2 cellular contexts compared by ENCODE assay signal in the genomic region with DNA sequence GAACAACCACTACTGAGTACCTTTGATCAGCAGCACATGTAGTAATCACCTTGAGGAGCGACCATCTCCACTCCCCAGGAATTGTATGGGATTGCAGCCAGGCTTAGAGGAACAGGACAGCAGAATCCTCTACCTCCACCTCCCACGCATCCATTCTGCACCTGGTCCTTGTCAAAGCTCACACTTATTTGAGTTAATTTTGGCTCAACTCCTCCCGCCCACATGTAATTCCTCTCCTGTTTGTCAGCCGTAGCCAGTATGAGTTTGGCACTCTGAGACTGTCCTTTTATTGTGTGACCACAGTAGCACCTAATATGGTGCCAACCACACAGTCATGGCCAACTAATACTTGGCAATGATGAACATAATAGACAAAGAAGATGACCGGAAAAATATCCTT.
TF ChIP-seq lines count a peak whose summit lies in the region.

No MANE protein-coding gene starts in this region.

TF ChIP-seq in K562, 482 proteins besides CTCF, POLR2A, EP300 and RAD21:
- TF ChIP-seq CREB1 (IDR thresholded peaks at IDR 0.05) (no peak), CREB1 (CRISPR knock-in tag; IDR thresholded peaks at IDR 0.05) (no peak), MTA2 (IDR thresholded peaks at IDR 0.05; ENCODE audit: low read depth) (no peak), MEIS2 (IDR thresholded peaks at IDR 0.05; ENCODE audit: partially characterized antibody) (no peak), CBFB (CRISPR knock-in tag; IDR thresholded peaks at IDR 0.05) (no peak), ZBTB17 (CRISPR knock-in tag; IDR thresholded peaks at IDR 0.05) (no peak), ZNF41 (CRISPR knock-in tag; conservative IDR thresholded peaks at IDR 0.05) (no peak), NR3C1 (CRISPR knock-in tag; IDR thresholded peaks at IDR 0.05) (no peak), SREBF1 (IDR thresholded peaks at IDR 0.05; ENCODE audit: borderline replicate concordance, low read depth, low read length) (no peak), PTTG1 (tag; IDR thresholded peaks at IDR 0.05; ENCODE audit: low read depth) (no peak), RFX5 (IDR thresholded peaks at IDR 0.05; ENCODE audit: low read depth, low read length) (no peak), SNRNP70 (optimal IDR thresholded peaks at IDR 0.05; ENCODE audit: low read depth, low read length) (no peak), ZNF3 (CRISPR knock-in tag; IDR thresholded peaks at IDR 0.05) (no peak), HNRNPL (IDR thresholded peaks at IDR 0.05; ENCODE audit: low read depth, low read length) (no peak), ZNF764 (CRISPR knock-in tag; IDR thresholded peaks at IDR 0.05; ENCODE audit: low read depth) (no peak)
- TF ChIP-seq, protein P1, sequence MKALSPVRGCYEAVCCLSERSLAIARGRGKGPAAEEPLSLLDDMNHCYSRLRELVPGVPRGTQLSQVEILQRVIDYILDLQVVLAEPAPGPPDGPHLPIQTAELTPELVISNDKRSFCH (CRISPR knock-in tag; IDR thresholded peaks at IDR 0.05) = no peak
- TF ChIP-seq, protein P1 (tag; IDR thresholded peaks at IDR 0.05) = no peak

TF ChIP-seq in GM23338, 12 proteins besides CTCF, POLR2A, EP300 and RAD21:
- no peak for TF ChIP-seq ZNF331 (CRISPR knock-in tag; IDR thresholded peaks at IDR 0.05; ENCODE audit: low read depth)
- no peak for TF ChIP-seq EZH2phosphoT487 (IDR thresholded peaks at IDR 0.05; ENCODE audit: unreplicated experiment)
- no peak for TF ChIP-seq ZNF114 (CRISPR knock-in tag; IDR thresholded peaks at IDR 0.05)
- no peak for TF ChIP-seq CREB1 (CRISPR knock-in tag; IDR thresholded peaks at IDR 0.05; ENCODE audit: low read depth)
- TF ChIP-seq, protein P2, sequence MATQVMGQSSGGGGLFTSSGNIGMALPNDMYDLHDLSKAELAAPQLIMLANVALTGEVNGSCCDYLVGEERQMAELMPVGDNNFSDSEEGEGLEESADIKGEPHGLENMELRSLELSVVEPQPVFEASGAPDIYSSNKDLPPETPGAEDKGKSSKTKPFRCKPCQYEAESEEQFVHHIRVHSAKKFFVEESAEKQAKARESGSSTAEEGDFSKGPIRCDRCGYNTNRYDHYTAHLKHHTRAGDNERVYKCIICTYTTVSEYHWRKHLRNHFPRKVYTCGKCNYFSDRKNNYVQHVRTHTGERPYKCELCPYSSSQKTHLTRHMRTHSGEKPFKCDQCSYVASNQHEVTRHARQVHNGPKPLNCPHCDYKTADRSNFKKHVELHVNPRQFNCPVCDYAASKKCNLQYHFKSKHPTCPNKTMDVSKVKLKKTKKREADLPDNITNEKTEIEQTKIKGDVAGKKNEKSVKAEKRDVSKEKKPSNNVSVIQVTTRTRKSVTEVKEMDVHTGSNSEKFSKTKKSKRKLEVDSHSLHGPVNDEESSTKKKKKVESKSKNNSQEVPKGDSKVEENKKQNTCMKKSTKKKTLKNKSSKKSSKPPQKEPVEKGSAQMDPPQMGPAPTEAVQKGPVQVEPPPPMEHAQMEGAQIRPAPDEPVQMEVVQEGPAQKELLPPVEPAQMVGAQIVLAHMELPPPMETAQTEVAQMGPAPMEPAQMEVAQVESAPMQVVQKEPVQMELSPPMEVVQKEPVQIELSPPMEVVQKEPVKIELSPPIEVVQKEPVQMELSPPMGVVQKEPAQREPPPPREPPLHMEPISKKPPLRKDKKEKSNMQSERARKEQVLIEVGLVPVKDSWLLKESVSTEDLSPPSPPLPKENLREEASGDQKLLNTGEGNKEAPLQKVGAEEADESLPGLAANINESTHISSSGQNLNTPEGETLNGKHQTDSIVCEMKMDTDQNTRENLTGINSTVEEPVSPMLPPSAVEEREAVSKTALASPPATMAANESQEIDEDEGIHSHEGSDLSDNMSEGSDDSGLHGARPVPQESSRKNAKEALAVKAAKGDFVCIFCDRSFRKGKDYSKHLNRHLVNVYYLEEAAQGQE (IDR thresholded peaks at IDR 0.05; ENCODE audit: unreplicated experiment) = no peak
- TF ChIP-seq EZH2 (IDR thresholded peaks at IDR 0.05; ENCODE audit: low read depth, unreplicated experiment) = no peak
- TF ChIP-seq, protein P3, sequence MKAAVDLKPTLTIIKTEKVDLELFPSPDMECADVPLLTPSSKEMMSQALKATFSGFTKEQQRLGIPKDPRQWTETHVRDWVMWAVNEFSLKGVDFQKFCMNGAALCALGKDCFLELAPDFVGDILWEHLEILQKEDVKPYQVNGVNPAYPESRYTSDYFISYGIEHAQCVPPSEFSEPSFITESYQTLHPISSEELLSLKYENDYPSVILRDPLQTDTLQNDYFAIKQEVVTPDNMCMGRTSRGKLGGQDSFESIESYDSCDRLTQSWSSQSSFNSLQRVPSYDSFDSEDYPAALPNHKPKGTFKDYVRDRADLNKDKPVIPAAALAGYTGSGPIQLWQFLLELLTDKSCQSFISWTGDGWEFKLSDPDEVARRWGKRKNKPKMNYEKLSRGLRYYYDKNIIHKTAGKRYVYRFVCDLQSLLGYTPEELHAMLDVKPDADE (IDR thresholded peaks at IDR 0.05) = no peak
- TF ChIP-seq POLR2AphosphoS5 (IDR thresholded peaks at IDR 0.05; ENCODE audit: low read depth) = no peak
- TF ChIP-seq JUNB (IDR thresholded peaks at IDR 0.05; ENCODE audit: unreplicated experiment) = no peak
- TF ChIP-seq STAT1 (IDR thresholded peaks at IDR 0.05; ENCODE audit: unreplicated experiment) = no peak
- TF ChIP-seq, protein P4, sequence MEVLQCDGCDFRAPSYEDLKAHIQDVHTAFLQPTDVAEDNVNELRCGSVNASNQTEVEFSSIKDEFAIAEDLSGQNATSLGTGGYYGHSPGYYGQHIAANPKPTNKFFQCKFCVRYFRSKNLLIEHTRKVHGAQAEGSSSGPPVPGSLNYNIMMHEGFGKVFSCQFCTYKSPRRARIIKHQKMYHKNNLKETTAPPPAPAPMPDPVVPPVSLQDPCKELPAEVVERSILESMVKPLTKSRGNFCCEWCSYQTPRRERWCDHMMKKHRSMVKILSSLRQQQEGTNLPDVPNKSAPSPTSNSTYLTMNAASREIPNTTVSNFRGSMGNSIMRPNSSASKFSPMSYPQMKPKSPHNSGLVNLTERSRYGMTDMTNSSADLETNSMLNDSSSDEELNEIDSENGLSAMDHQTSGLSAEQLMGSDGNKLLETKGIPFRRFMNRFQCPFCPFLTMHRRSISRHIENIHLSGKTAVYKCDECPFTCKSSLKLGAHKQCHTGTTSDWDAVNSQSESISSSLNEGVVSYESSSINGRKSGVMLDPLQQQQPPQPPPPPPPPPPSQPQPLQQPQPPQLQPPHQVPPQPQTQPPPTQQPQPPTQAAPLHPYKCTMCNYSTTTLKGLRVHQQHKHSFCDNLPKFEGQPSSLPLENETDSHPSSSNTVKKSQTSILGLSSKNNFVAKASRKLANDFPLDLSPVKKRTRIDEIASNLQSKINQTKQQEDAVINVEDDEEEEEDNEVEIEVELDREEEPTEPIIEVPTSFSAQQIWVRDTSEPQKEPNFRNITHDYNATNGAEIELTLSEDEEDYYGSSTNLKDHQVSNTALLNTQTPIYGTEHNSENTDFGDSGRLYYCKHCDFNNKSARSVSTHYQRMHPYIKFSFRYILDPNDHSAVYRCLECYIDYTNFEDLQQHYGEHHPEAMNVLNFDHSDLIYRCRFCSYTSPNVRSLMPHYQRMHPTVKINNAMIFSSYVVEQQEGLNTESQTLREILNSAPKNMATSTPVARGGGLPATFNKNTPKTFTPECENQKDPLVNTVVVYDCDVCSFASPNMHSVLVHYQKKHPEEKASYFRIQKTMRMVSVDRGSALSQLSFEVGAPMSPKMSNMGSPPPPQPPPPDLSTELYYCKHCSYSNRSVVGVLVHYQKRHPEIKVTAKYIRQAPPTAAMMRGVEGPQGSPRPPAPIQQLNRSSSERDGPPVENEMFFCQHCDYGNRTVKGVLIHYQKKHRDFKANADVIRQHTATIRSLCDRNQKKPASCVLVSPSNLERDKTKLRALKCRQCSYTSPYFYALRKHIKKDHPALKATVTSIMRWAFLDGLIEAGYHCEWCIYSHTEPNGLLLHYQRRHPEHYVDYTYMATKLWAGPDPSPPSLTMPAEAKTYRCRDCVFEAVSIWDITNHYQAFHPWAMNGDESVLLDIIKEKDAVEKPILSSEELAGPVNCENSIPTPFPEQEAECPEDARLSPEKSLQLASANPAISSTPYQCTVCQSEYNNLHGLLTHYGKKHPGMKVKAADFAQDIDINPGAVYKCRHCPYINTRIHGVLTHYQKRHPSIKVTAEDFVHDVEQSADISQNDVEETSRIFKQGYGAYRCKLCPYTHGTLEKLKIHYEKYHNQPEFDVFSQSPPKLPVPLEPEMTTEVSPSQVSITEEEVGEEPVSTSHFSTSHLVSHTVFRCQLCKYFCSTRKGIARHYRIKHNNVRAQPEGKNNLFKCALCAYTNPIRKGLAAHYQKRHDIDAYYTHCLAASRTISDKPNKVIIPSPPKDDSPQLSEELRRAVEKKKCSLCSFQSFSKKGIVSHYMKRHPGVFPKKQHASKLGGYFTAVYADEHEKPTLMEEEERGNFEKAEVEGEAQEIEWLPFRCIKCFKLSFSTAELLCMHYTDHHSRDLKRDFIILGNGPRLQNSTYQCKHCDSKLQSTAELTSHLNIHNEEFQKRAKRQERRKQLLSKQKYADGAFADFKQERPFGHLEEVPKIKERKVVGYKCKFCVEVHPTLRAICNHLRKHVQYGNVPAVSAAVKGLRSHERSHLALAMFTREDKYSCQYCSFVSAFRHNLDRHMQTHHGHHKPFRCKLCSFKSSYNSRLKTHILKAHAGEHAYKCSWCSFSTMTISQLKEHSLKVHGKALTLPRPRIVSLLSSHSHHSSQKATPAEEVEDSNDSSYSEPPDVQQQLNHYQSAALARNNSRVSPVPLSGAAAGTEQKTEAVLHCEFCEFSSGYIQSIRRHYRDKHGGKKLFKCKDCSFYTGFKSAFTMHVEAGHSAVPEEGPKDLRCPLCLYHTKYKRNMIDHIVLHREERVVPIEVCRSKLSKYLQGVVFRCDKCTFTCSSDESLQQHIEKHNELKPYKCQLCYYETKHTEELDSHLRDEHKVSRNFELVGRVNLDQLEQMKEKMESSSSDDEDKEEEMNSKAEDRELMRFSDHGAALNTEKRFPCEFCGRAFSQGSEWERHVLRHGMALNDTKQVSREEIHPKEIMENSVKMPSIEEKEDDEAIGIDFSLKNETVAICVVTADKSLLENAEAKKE (CRISPR knock-in tag; IDR thresholded peaks at IDR 0.05) = no peak
- TF ChIP-seq NANOG (IDR thresholded peaks at IDR 0.05; ENCODE audit: borderline replicate concordance) = no peak
